8 cellular contexts compared by ENCODE assay signal in the genomic region with DNA sequence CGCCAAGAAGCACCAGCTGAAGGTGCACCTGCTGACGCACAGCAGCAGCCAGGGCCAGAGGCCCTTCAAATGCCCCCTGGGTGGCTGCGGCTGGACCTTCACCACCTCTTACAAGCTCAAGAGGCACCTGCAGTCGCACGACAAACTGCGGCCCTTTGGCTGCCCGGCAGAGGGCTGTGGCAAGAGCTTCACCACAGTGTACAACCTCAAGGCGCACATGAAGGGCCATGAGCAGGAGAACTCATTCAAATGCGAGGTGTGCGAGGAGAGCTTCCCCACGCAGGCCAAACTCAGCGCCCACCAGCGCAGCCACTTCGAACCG. TPM values are rescaled to one million over a fixed set of nuclear protein-coding genes. Genes with fewer than 3 reads are reported as not detected.
DNase-seq lines count a peak whose midpoint lies in the region; ATAC-seq and TF ChIP-seq lines count a peak whose summit lies in the region.
"Not testable (repeated sequence)": the region's sequence is repeated elsewhere in the genome, so short reads cannot be mapped to it uniquely, and the experiment has no call there.

No MANE protein-coding gene starts in this region.

- not testable (repeated sequence) for BruUV-seq in Caco-2 (replicated peaks; lab: Mats Ljungman, UMichigan)

- H3K4me3 ChIP-seq in Caco-2 (ENCODE audit: low read depth, low read length): peak overlapping the region; percentile 49
- H3K4me3 ChIP-seq in endodermal cell (ENCODE audit: low read length): peak overlapping the region; percentile 69
- peak overlapping the region; percentile 52 for H3K4me3 ChIP-seq in lung

- ATAC-seq in GM19463 (IDR thresholded peaks at IDR 0.05; ENCODE audit: unreplicated experiment): peak; percentile 46
- peak; percentile 62 for ATAC-seq in HG03175 (IDR thresholded peaks at IDR 0.05; ENCODE audit: unreplicated experiment)
- ATAC-seq in activated CD8-positive, alpha-beta T cell treated with anti-CD3 and anti-CD28 coated beads, Interleukin-2, amount 10 ng/mL, durations not matched to agents 7 days and 5 days: peak; percentile 32
- ATAC-seq in lung (ENCODE audit: insufficient read depth, low FRiP score): peak; percentile 42

- not testable (repeated sequence) for H3K27me3 Mint-ChIP-seq in Caco-2 (ENCODE audit: insufficient read depth, unreplicated experiment); activated CD8-positive, alpha-beta T cell treated with anti-CD3 and anti-CD28 coated beads, Interleukin-2, amount 10 ng/mL, durations not matched to agents 7 days and 5 days (ENCODE audit: low read depth); endodermal cell (ENCODE audit: insufficient read depth)

- not testable (repeated sequence) for H3K9me3 ChIP-seq in Caco-2; endodermal cell (ENCODE audit: control insufficient read depth, low read length); lung (ENCODE audit: control insufficient read depth in 2 of 2, insufficient read depth in 1 of 2, low read length in 1 of 2)

- H3K4me3 Mint-ChIP-seq in Caco-2 (ENCODE audit: unreplicated experiment) (peak overlapping the region; percentile 75), endodermal cell (peak overlapping the region; percentile 61)
- peak overlapping the region; percentile 42 for H3K4me3 Mint-ChIP-seq in activated CD8-positive, alpha-beta T cell treated with anti-CD3 and anti-CD28 coated beads, Interleukin-2, amount 10 ng/mL, durations not matched to agents 7 days and 5 days

- peak overlapping the region; percentile 34 for H3K9ac ChIP-seq in endodermal cell (ENCODE audit: extremely low read depth, low read length, poor library complexity, severe bottlenecking)

- DNase-seq in Caco-2: peak; percentile 53 to 65
- peak; percentile 25 for DNase-seq in NCI-H510A (lab: John Stamatoyannopoulos, UW)
- peak; percentile 27 for DNase-seq in activated CD8-positive, alpha-beta T cell treated with anti-CD3 and anti-CD28 coated beads, Interleukin-2, amount 10 ng/mL, durations not matched to agents 7 days and 5 days
- DNase-seq in endodermal cell: peak; percentile 82
- peak; percentile 40 for DNase-seq in lung (ENCODE audit: low spot score)
- peak; percentile 4 for DNase-seq in stimulated activated CD4-positive, alpha-beta T cell treated with anti-CD3 and anti-CD28 coated beads, Interleukin-4, amount 100 ng/mL, for 24 hours

- H3K27ac ChIP-seq in endodermal cell (ENCODE audit: low read depth, low read length): not testable (repeated sequence)
- peak overlapping the region; percentile 86 to 95 for H3K27ac ChIP-seq in lung (ENCODE audit: low read depth in 1 of 2, low read length in 1 of 2)

- H3K27me3 ChIP-seq in Caco-2 (replicated peaks; ENCODE audit: control insufficient read depth, insufficient read depth, low read length); endodermal cell (ENCODE audit: control insufficient read depth, insufficient read depth, low read length, poor library complexity, severe bottlenecking); lung (ENCODE audit: control insufficient read depth, insufficient read depth): not testable (repeated sequence)

- POLR2A ChIA-PET in Caco-2 (lab: Charles Lee): not testable (repeated sequence)
- POLR2A ChIA-PET in activated CD8-positive, alpha-beta T cell treated with anti-CD3 and anti-CD28 coated beads, Interleukin-2, amount 10 ng/mL, durations not matched to agents 7 days and 5 days (lab: Charles Lee): interaction anchor here (0.9 kb wide), 1 partner anchor 22 kb away, joined by 3 read pairs; no protein-coding TSS in a partner anchor

- not testable (repeated sequence) for H3K9me3 Mint-ChIP-seq in Caco-2 (ENCODE audit: unreplicated experiment); activated CD8-positive, alpha-beta T cell treated with anti-CD3 and anti-CD28 coated beads, Interleukin-2, amount 10 ng/mL, durations not matched to agents 7 days and 5 days (ENCODE audit: insufficient read depth)
- peaks cover 31% of the 10 kb centered on the region for H3K9me3 Mint-ChIP-seq in endodermal cell

- TF ChIP-seq CTCF in Caco-2 (IDR thresholded peaks at IDR 0.05; ENCODE audit: insufficient read depth in 1 of 2, low read depth in 1 of 2, low read length in 1 of 2, severe bottlenecking in 1 of 2, unreplicated experiment in 1 of 2): peak in 1 of 2 experiments; percentile 15
- peak; percentile 51 for TF ChIP-seq CTCF in endodermal cell (conservative IDR thresholded peaks at IDR 0.05)
- TF ChIP-seq CTCF in lung (IDR thresholded peaks at IDR 0.05; ENCODE audit: control extremely low read depth, extremely low read depth): not testable (repeated sequence)

- CTCF ChIA-PET in Caco-2 (lab: Charles Lee); activated CD8-positive, alpha-beta T cell treated with anti-CD3 and anti-CD28 coated beads, Interleukin-2, amount 10 ng/mL, durations not matched to agents 7 days and 5 days (lab: Charles Lee): not testable (repeated sequence)

- WGBS in endodermal cell (ENCODE audit: insufficient coverage in 1 of 2, insufficient read length in 1 of 2), 2 experiments: 10% methylated on average over 6 of the region's 15 CpGs; no CpG with 5 or more reads in 1 of the 2 experiments
- 27 to 39% methylated on average over 12 to 15 of the region's 15 CpGs for WGBS in lung, 2 donors

- not testable (repeated sequence) for H3K36me3 Mint-ChIP-seq in Caco-2 (ENCODE audit: insufficient read depth, unreplicated experiment); endodermal cell (ENCODE audit: low read depth)
- H3K36me3 Mint-ChIP-seq in activated CD8-positive, alpha-beta T cell treated with anti-CD3 and anti-CD28 coated beads, Interleukin-2, amount 10 ng/mL, durations not matched to agents 7 days and 5 days (ENCODE audit: low read depth): peaks cover 21% of the 10 kb centered on the region

- intact Hi-C loops in Caco-2 (cut with micrococcal nuclease; ENCODE audit: unreplicated experiment): loop anchor here (10.0 kb wide), 1 partner anchor 332 kb away; no protein-coding TSS in a partner anchor

- H3K4me1 Mint-ChIP-seq in Caco-2 (ENCODE audit: low read depth, unreplicated experiment): peaks cover 12% of the 10 kb centered on the region
- H3K4me1 Mint-ChIP-seq in activated CD8-positive, alpha-beta T cell treated with anti-CD3 and anti-CD28 coated beads, Interleukin-2, amount 10 ng/mL, durations not matched to agents 7 days and 5 days (ENCODE audit: low read depth): peaks cover 34% of the 10 kb centered on the region
- peaks cover 24% of the 10 kb centered on the region for H3K4me1 Mint-ChIP-seq in endodermal cell

- H3K36me3 ChIP-seq in Caco-2 (ENCODE audit: control insufficient read depth, insufficient read depth, low read length); endodermal cell (ENCODE audit: control insufficient read depth, insufficient read depth, low read length); lung (ENCODE audit: control insufficient read depth in 2 of 2, insufficient read depth in 2 of 2, low read length in 2 of 2): not testable (repeated sequence)

- not testable (repeated sequence) for H3K27ac Mint-ChIP-seq in Caco-2 (ENCODE audit: unreplicated experiment); activated CD8-positive, alpha-beta T cell treated with anti-CD3 and anti-CD28 coated beads, Interleukin-2, amount 10 ng/mL, durations not matched to agents 7 days and 5 days; endodermal cell

- not testable (repeated sequence) for H3K4me1 ChIP-seq in Caco-2; endodermal cell (ENCODE audit: control insufficient read depth, insufficient read depth, low read length); lung (ENCODE audit: control insufficient read depth in 2 of 2, insufficient read depth in 2 of 2, low read length in 2 of 2)

RNA-seq across cellular contexts. Expression of a gene that starts 1.0 kb away (rescaled TPM):
- total RNA-seq in Caco-2 (2022) (6.5 and 8.3 TPM in 2 replicates), endodermal cell (1 to 10 TPM; 7.5 to 8.5 TPM), lung (10 to 100 TPM in 1 of 2 donors, 1 to 10 TPM in 1; 7.2 to 13.2 TPM)
- 1 to 10 TPM; 4.5 TPM for total RNA-seq in activated CD8-positive, alpha-beta T cell treated with anti-CD3 and anti-CD28 coated beads, Interleukin-2, amount 10 ng/mL, durations not matched to agents 7 days and 5 days
- 7.1 TPM for polyA plus RNA-seq in endodermal cell (2013, experiment 1 of 2)
- polyA plus RNA-seq in endodermal cell (2013, experiment 2 of 2): 6.5 TPM
- 1 to 10 TPM; 1.9 to 2.5 TPM for polyA plus RNA-seq in lung

Comparison
In these comparisons a context has a peak if more than half of its experiments do, and no peak if none do; other contexts are left out.
1. DNase-seq: peak in every context shown above with its lines; median percentile 82 in endodermal cell; 59 in Caco-2; 40 in lung; 27 in activated CD8-positive, alpha-beta T cell treated with anti-CD3 and anti-CD28 coated beads, Interleukin-2, amount 10 ng/mL, durations not matched to agents 7 days and 5 days; 25 in NCI-H510A; 4 in stimulated activated CD4-positive, alpha-beta T cell treated with anti-CD3 and anti-CD28 coated beads, Interleukin-4, amount 100 ng/mL, for 24 hours.